ENCODE assay signal across 1 cellular context in the genomic region with DNA sequence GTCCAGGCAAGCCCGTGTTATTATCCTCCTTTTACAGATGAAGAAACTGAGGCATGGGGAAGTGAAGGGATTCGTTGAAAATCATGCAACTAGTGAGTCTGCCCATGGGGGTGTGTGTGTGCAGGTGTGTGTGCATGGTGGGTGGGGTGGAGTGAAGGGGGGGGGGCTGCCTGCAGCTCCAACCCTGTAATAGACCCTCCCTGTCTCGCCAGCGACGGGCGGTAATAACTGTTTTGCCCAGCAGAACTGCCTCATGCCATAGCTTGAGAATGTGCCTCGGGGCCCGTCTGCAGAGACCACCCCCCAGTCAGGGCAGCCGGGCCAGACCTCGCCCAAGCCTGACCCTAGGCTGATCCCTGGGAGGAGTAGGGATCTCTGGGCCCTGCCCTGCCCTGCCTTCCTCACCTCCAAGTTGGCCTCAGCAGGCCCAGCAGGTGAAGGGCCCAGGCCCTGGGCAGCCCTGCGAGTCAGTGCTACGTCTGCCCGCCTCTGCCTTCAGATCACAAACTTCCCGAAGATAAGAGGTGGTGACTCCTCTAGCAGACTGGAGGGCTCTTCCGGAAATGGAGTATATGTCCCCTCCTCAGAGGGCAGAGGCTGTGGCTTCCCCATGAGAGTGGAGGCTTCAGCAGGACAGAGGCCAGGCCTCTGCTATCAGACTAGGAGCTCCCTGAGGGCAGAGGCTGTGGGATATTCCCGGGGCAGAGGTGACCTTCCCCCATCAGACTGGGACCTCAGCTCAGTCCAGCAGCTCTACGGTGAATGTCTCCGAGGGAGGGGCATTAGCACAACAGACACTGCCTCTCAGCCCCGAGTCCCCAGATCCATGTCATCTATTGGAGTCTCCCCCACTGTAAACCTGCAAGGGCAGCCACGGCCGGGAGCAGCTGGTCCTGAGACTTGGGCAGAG.
TF ChIP-seq lines count a peak whose summit lies in the region.

No MANE protein-coding gene starts in this region.

TF ChIP-seq in K562, 482 proteins besides CTCF, POLR2A, EP300 and RAD21 (continues in another document):
- TF ChIP-seq SMAD4 (CRISPR knock-in tag; conservative IDR thresholded peaks at IDR 0.05) (peak; percentile 43), WHSC1 (IDR thresholded peaks at IDR 0.05; ENCODE audit: low read length) (no peak), CTBP1 (IDR thresholded peaks at IDR 0.05; ENCODE audit: borderline replicate concordance) (peak; percentile 23; the same call in 1 of the 2 replicates), HDAC6 (IDR thresholded peaks at IDR 0.05; ENCODE audit: low read depth, low read length) (no peak), HOXB6 (CRISPR knock-in tag; IDR thresholded peaks at IDR 0.05; ENCODE audit: borderline replicate concordance) (no peak), ZFP36 (IDR thresholded peaks at IDR 0.05; ENCODE audit: low read depth, low read length, partially characterized antibody) (peak; percentile 69), ZFX (CRISPR knock-in tag; IDR thresholded peaks at IDR 0.05) (peak; percentile 48; the same call in 1 of the 2 replicates), ZBTB7A (IDR thresholded peaks at IDR 0.05; ENCODE audit: borderline replicate concordance, control insufficient read depth, low read depth, low read length) (0 out of 2 replicates have a peak, but pooled peaks have one; percentile 22), NR2C1 (IDR thresholded peaks at IDR 0.05) (no peak), NR2C1 (tag; IDR thresholded peaks at IDR 0.05) (0 out of 2 replicates have a peak, but pooled peaks have one; percentile 19), ZNF316 (IDR thresholded peaks at IDR 0.05) (peak; percentile 77), ZNF695 (CRISPR knock-in tag; IDR thresholded peaks at IDR 0.05) (no peak), ESRRA (IDR thresholded peaks at IDR 0.05; ENCODE audit: borderline replicate concordance, low read depth) (peak; percentile 63; the same call in 1 of the 2 replicates), HNRNPLL (IDR thresholded peaks at IDR 0.05; ENCODE audit: low read depth, low read length, poor library complexity, severe bottlenecking) (peak; percentile 15), TRIM24 (IDR thresholded peaks at IDR 0.05) (peak; percentile 25 to 34; a peak in 1 of 4 replicates), ZNF589 (CRISPR knock-in tag; IDR thresholded peaks at IDR 0.05; ENCODE audit: low read depth) (0 out of 2 replicates have a peak, but pooled peaks have one; percentile 40), JUND (IDR thresholded peaks at IDR 0.05; ENCODE audit: borderline replicate concordance, low read depth, low read length) (0 out of 2 replicates have a peak, but pooled peaks have one; percentile 16), JUND (tag; IDR thresholded peaks at IDR 0.05; ENCODE audit: borderline replicate concordance, low read depth, low read length) (peak; percentile 12; the same call in 1 of the 3 replicates), PCBP2 (IDR thresholded peaks at IDR 0.05; ENCODE audit: low read depth, low read length, poor library complexity, severe bottlenecking) (no peak), SP1 (CRISPR knock-in tag; IDR thresholded peaks at IDR 0.05) (no peak; the same call in 1 of the 2 replicates), YY1 (IDR thresholded peaks at IDR 0.05; ENCODE audit: borderline replicate concordance in 1 of 3, control insufficient read depth in 1 of 3, extremely low read depth in 1 of 3, insufficient read depth in 3 of 3, insufficient read length in 1 of 3, insufficient replicate concordance in 2 of 3, low read depth in 1 of 3, low read length in 2 of 3) (no peak), ZNF197 (CRISPR knock-in tag; IDR thresholded peaks at IDR 0.05; ENCODE audit: low read depth) (no peak), GATAD2B (IDR thresholded peaks at IDR 0.05; ENCODE audit: borderline replicate concordance) (0 out of 2 replicates have a peak, but pooled peaks have one; percentile 19)
- TF ChIP-seq, protein P1, sequence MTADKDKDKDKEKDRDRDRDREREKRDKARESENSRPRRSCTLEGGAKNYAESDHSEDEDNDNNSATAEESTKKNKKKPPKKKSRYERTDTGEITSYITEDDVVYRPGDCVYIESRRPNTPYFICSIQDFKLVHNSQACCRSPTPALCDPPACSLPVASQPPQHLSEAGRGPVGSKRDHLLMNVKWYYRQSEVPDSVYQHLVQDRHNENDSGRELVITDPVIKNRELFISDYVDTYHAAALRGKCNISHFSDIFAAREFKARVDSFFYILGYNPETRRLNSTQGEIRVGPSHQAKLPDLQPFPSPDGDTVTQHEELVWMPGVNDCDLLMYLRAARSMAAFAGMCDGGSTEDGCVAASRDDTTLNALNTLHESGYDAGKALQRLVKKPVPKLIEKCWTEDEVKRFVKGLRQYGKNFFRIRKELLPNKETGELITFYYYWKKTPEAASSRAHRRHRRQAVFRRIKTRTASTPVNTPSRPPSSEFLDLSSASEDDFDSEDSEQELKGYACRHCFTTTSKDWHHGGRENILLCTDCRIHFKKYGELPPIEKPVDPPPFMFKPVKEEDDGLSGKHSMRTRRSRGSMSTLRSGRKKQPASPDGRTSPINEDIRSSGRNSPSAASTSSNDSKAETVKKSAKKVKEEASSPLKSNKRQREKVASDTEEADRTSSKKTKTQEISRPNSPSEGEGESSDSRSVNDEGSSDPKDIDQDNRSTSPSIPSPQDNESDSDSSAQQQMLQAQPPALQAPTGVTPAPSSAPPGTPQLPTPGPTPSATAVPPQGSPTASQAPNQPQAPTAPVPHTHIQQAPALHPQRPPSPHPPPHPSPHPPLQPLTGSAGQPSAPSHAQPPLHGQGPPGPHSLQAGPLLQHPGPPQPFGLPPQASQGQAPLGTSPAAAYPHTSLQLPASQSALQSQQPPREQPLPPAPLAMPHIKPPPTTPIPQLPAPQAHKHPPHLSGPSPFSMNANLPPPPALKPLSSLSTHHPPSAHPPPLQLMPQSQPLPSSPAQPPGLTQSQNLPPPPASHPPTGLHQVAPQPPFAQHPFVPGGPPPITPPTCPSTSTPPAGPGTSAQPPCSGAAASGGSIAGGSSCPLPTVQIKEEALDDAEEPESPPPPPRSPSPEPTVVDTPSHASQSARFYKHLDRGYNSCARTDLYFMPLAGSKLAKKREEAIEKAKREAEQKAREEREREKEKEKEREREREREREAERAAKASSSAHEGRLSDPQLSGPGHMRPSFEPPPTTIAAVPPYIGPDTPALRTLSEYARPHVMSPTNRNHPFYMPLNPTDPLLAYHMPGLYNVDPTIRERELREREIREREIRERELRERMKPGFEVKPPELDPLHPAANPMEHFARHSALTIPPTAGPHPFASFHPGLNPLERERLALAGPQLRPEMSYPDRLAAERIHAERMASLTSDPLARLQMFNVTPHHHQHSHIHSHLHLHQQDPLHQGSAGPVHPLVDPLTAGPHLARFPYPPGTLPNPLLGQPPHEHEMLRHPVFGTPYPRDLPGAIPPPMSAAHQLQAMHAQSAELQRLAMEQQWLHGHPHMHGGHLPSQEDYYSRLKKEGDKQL (CRISPR knock-in tag; IDR thresholded peaks at IDR 0.05; ENCODE audit: borderline replicate concordance), result peak; percentile 44; the same call in 1 of the 2 replicates
- TF ChIP-seq, protein P2, sequence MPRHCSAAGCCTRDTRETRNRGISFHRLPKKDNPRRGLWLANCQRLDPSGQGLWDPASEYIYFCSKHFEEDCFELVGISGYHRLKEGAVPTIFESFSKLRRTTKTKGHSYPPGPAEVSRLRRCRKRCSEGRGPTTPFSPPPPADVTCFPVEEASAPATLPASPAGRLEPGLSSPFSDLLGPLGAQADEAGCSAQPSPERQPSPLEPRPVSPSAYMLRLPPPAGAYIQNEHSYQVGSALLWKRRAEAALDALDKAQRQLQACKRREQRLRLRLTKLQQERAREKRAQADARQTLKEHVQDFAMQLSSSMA (CRISPR knock-in tag; IDR thresholded peaks at IDR 0.05), result no peak
- TF ChIP-seq, protein P3, sequence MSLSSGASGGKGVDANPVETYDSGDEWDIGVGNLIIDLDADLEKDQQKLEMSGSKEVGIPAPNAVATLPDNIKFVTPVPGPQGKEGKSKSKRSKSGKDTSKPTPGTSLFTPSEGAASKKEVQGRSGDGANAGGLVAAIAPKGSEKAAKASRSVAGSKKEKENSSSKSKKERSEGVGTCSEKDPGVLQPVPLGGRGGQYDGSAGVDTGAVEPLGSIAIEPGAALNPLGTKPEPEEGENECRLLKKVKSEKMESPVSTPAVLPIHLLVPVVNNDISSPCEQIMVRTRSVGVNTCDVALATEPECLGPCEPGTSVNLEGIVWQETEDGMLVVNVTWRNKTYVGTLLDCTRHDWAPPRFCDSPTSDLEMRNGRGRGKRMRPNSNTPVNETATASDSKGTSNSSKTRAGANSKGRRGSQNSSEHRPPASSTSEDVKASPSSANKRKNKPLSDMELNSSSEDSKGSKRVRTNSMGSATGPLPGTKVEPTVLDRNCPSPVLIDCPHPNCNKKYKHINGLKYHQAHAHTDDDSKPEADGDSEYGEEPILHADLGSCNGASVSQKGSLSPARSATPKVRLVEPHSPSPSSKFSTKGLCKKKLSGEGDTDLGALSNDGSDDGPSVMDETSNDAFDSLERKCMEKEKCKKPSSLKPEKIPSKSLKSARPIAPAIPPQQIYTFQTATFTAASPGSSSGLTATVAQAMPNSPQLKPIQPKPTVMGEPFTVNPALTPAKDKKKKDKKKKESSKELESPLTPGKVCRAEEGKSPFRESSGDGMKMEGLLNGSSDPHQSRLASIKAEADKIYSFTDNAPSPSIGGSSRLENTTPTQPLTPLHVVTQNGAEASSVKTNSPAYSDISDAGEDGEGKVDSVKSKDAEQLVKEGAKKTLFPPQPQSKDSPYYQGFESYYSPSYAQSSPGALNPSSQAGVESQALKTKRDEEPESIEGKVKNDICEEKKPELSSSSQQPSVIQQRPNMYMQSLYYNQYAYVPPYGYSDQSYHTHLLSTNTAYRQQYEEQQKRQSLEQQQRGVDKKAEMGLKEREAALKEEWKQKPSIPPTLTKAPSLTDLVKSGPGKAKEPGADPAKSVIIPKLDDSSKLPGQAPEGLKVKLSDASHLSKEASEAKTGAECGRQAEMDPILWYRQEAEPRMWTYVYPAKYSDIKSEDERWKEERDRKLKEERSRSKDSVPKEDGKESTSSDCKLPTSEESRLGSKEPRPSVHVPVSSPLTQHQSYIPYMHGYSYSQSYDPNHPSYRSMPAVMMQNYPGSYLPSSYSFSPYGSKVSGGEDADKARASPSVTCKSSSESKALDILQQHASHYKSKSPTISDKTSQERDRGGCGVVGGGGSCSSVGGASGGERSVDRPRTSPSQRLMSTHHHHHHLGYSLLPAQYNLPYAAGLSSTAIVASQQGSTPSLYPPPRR (CRISPR knock-in tag; IDR thresholded peaks at IDR 0.05; ENCODE audit: borderline replicate concordance), result no peak
- TF ChIP-seq, protein P4, sequence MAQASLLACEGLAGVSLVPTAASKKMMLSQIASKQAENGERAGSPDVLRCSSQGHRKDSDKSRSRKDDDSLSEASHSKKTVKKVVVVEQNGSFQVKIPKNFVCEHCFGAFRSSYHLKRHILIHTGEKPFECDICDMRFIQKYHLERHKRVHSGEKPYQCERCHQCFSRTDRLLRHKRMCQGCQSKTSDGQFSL (CRISPR knock-in tag; IDR thresholded peaks at IDR 0.05), result peak; percentile 52
- TF ChIP-seq, protein P4 (tag; IDR thresholded peaks at IDR 0.05), result peak in 1 of 2 experiments; percentile 54; a peak in 1 of 4 replicates
- TF ChIP-seq, protein P5, sequence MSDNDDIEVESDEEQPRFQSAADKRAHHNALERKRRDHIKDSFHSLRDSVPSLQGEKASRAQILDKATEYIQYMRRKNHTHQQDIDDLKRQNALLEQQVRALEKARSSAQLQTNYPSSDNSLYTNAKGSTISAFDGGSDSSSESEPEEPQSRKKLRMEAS (CRISPR knock-in tag; IDR thresholded peaks at IDR 0.05), result peak; percentile 25; the same call in 1 of the 2 replicates
- TF ChIP-seq, protein P6, sequence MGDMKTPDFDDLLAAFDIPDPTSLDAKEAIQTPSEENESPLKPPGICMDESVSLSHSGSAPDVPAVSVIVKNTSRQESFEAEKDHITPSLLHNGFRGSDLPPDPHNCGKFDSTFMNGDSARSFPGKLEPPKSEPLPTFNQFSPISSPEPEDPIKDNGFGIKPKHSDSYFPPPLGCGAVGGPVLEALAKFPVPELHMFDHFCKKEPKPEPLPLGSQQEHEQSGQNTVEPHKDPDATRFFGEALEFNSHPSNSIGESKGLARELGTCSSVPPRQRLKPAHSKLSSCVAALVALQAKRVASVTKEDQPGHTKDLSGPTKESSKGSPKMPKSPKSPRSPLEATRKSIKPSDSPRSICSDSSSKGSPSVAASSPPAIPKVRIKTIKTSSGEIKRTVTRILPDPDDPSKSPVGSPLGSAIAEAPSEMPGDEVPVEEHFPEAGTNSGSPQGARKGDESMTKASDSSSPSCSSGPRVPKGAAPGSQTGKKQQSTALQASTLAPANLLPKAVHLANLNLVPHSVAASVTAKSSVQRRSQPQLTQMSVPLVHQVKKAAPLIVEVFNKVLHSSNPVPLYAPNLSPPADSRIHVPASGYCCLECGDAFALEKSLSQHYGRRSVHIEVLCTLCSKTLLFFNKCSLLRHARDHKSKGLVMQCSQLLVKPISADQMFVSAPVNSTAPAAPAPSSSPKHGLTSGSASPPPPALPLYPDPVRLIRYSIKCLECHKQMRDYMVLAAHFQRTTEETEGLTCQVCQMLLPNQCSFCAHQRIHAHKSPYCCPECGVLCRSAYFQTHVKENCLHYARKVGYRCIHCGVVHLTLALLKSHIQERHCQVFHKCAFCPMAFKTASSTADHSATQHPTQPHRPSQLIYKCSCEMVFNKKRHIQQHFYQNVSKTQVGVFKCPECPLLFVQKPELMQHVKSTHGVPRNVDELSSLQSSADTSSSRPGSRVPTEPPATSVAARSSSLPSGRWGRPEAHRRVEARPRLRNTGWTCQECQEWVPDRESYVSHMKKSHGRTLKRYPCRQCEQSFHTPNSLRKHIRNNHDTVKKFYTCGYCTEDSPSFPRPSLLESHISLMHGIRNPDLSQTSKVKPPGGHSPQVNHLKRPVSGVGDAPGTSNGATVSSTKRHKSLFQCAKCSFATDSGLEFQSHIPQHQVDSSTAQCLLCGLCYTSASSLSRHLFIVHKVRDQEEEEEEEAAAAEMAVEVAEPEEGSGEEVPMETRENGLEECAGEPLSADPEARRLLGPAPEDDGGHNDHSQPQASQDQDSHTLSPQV (IDR thresholded peaks at IDR 0.05), result peak; percentile 87
- TF ChIP-seq, protein P7, sequence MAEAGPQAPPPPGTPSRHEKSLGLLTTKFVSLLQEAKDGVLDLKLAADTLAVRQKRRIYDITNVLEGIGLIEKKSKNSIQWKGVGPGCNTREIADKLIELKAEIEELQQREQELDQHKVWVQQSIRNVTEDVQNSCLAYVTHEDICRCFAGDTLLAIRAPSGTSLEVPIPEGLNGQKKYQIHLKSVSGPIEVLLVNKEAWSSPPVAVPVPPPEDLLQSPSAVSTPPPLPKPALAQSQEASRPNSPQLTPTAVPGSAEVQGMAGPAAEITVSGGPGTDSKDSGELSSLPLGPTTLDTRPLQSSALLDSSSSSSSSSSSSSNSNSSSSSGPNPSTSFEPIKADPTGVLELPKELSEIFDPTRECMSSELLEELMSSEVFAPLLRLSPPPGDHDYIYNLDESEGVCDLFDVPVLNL (CRISPR knock-in tag; IDR thresholded peaks at IDR 0.05; ENCODE audit: low read depth), result no peak
